In genomic region chr3:131361464-131362421, GRCh38 we compare ENCODE assay signal across 8 cellular contexts. TPM values are rescaled to one million over a fixed set of nuclear protein-coding genes. Genes with fewer than 3 reads are reported as not detected.
DNase-seq lines count a peak whose midpoint lies in the region; ATAC-seq, FAIRE-seq and TF ChIP-seq lines count a peak whose summit lies in the region.

No MANE protein-coding gene starts in this region.

- no peaks in the 10 kb centered on the region for H3K36me3 Mint-ChIP-seq in natural killer cell

- intact Hi-C loops in natural killer cell (cut with micrococcal nuclease): no loop called here

- POLR2A ChIA-PET in A549 (lab: Yijun Ruan, JAX): interaction anchor here (0.9 kb wide), 1 partner anchor 12 kb away, joined by 3 read pairs; no protein-coding TSS in a partner anchor

- DNase-seq in A549 (ENCODE audit: low read depth in 1 of 2, low spot score in 1 of 2) (peak; percentile 36 to 81), fibroblast of the conjunctiva (ENCODE audit: low read depth) (peak; percentile 35), natural killer cell (no peak), NCI-H748 treated with DMSO at 0.1 percent for 48 hours (lab: John Stamatoyannopoulos, UW) (no peak)
- DNase-seq in activated CD4-positive, CD25-positive, alpha-beta regulatory T cell treated with anti-CD3 and anti-CD28 coated beads, Interleukin-2, amount 50 U/mL, for 72 hours: peak; percentile 36

- peak overlapping the region; percentile 41 for H3K4me3 ChIP-seq in A549

- H3K27ac Mint-ChIP-seq in natural killer cell: peak overlapping the region in 1 of 2 donors; percentile 37

- CTCF ChIA-PET in A549 (lab: Yijun Ruan, JAX): no interaction called here

- ATAC-seq in A549 (peak; percentile 96 to 99), GM18868 (IDR thresholded peaks at IDR 0.05; ENCODE audit: unreplicated experiment) (peak; percentile 88), HG03442 (IDR thresholded peaks at IDR 0.05; ENCODE audit: unreplicated experiment) (peak; percentile 96), natural killer cell (peak; percentile 66 to 78 (median 74)), HG03378 (IDR thresholded peaks at IDR 0.05; ENCODE audit: unreplicated experiment) (no peak)

- H3K4me1 Mint-ChIP-seq in natural killer cell: peaks cover 18 to 21% of the 10 kb centered on the region in 2 donors

- no peak for TF ChIP-seq EP300 in A549 (IDR thresholded peaks at IDR 0.05)

- TF ChIP-seq RAD21 in A549 (conservative IDR thresholded peaks at IDR 0.05 in 1 of 2, IDR thresholded peaks at IDR 0.05 in 1 of 2): no peak

- no peak for TF ChIP-seq POLR2A in A549 (IDR thresholded peaks at IDR 0.05; ENCODE audit: low read length)

- peaks cover 25 to 31% of the 10 kb centered on the region in 2 donors for H3K27me3 Mint-ChIP-seq in natural killer cell (ENCODE audit: low read depth in 2 of 2)

- 62% methylated on average over 11 of the region's 64 CpGs for WGBS in A549 (ENCODE audit: missing lambda C conversion rate)

- H3K9me3 Mint-ChIP-seq in natural killer cell: no peaks in the 10 kb centered on the region

- peak overlapping the region; percentile 60 for H3K4me2 ChIP-seq in A549

- peak overlapping the region; percentile 95 for H3K4me3 Mint-ChIP-seq in natural killer cell

- peak overlapping the region; percentile 59 to 78; a peak in 4 of 6 replicates for H3K27ac ChIP-seq in A549

- no peak for TF ChIP-seq CTCF in A549 (IDR thresholded peaks at IDR 0.05)
- no peak for TF ChIP-seq CTCF in natural killer cell (IDR thresholded peaks at IDR 0.05)

- no peaks in the 10 kb centered on the region for H3K4me1 ChIP-seq in A549

- H3K9me3 ChIP-seq in A549: no peaks in the 10 kb centered on the region

- FAIRE-seq in A549 (lab: Jason Lieb, UNC): no peak

TF ChIP-seq in A549, 52 proteins besides CTCF, POLR2A, EP300 and RAD21:
- TF ChIP-seq BHLHE40 (IDR thresholded peaks at IDR 0.05; ENCODE audit: low read depth, low read length): no peak
- TF ChIP-seq, protein P1, sequence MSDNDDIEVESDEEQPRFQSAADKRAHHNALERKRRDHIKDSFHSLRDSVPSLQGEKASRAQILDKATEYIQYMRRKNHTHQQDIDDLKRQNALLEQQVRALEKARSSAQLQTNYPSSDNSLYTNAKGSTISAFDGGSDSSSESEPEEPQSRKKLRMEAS (IDR thresholded peaks at IDR 0.05): peak; percentile 53; the same call in 1 of the 2 replicates

RNA-seq across cellular contexts. Expression of gene NUDT16, which starts 19.8 kb away (rescaled TPM):
- polyA plus RNA-seq in A549 (2011; rRNA removed) (5.6 and 8.2 TPM in 2 replicates), A549 (2017; fragmentation: RNase III; extraction: RNeasy Plus Mini Kit Qiagen cat#74134 plus additional on column Dnase treatment) (9.2 to 11.2 TPM (median 10.7 TPM) in 3 replicates)
- polyA plus RNA-seq in A549 (2012; cell fraction: cytosol; rRNA removed): 3.6 and 4.8 TPM in 2 replicates
- 4.3 TPM in 2 replicates for polyA plus RNA-seq in A549 (2012; cell fraction: nucleus; rRNA removed)
- polyA minus RNA-seq in A549 (2011; rRNA and poly(A)+ RNA removed): 3.6 and 4.2 TPM in 2 replicates
- total RNA-seq in natural killer cell: 10 to 100 TPM in 1 of 3 donors, 1 to 10 TPM in 2; 9.0 to 10.7 (median 9.7) TPM

Comparison
In these comparisons a context has a peak if more than half of its experiments do, and no peak if none do; other contexts are left out.
1. DNase-seq: peak in A549 (2 of 2), activated CD4-positive, CD25-positive, alpha-beta regulatory T cell treated with anti-CD3 and anti-CD28 coated beads, Interleukin-2, amount 50 U/mL, for 72 hours (single experiment) and fibroblast of the conjunctiva (single experiment); none in natural killer cell (single experiment) and NCI-H748 treated with DMSO at 0.1 percent for 48 hours (single experiment).